25 cellular contexts compared by ENCODE assay signal in genomic region chr22:25765801-25766200, GRCh38. TPM values are rescaled to one million over a fixed set of nuclear protein-coding genes. Genes with fewer than 3 reads are reported as not detected.
DNase-seq lines count a peak whose midpoint lies in the region; ATAC-seq and TF ChIP-seq lines count a peak whose summit lies in the region.
"Had no signal": no experiment of that assay in that cellular context is flagged by ENCODE, and none has a peak within 500 bp of the region (broad histone marks: within the 10 kb centered on the region; RNA-seq: fewer than 3 reads in every experiment).

No MANE protein-coding gene starts in this region.

- intact Hi-C loops in heart left ventricle (cut with DNase I) (no loop called here), right cardiac atrium (cut with DNase I) (no loop called here), Right ventricle myocardium inferior (cut with DNase I) (no loop called here)

- 41 to 52% (median 47%) methylated on average over 4 of the region's 4 CpGs for WGBS in heart left ventricle, 4 donors
- 71% methylated on average over 4 of the region's 4 CpGs for WGBS in right cardiac atrium

- peaks cover 0 to 70% (median 21%) of the 10 kb centered on the region in 9 donors for H3K36me3 ChIP-seq in heart left ventricle
- peaks cover 87% of the 10 kb centered on the region for H3K36me3 ChIP-seq in right atrium auricular region
- H3K36me3 ChIP-seq in skeletal muscle tissue (ENCODE audit: control insufficient read depth in 3 of 3, insufficient read depth in 3 of 3, low read length in 3 of 3): peaks cover 48 to 80% (median 72%) of the 10 kb centered on the region in 3 donors
- H3K36me3 ChIP-seq: BE2C; BLaER1 treated with 17β-estradiol and CSF1 and Interleukin-3, amounts not matched to agents 10 nM and 100 nM had no signal

- H3K27me3 ChIP-seq in heart left ventricle (no peaks in the 10 kb centered on the region), right cardiac atrium (ENCODE audit: control insufficient read depth, insufficient read depth) (no peaks in the 10 kb centered on the region), right atrium auricular region (no peaks in the 10 kb centered on the region), skeletal muscle tissue (ENCODE audit: control insufficient read depth in 3 of 3, insufficient read depth in 3 of 3, low read length in 3 of 3) (no peaks in the 10 kb centered on the region)
- H3K27me3 ChIP-seq: BE2C; BLaER1 treated with 17β-estradiol and CSF1 and Interleukin-3, amounts not matched to agents 10 nM and 100 nM had no signal

- TF ChIP-seq POLR2A in heart left ventricle (IDR thresholded peaks at IDR 0.05): no peak

- ATAC-seq in heart left ventricle (peak in 3 of 4 donors; percentile 21 to 53 (median 25)), right cardiac atrium (no peak), Right ventricle myocardium inferior (no peak)
- ATAC-seq: A549, GM23338, HCT116 had no signal

- H3K4me1 ChIP-seq in heart left ventricle: peaks cover 0 to 41% (median 16%) of the 10 kb centered on the region in 12 donors
- peaks cover 13% of the 10 kb centered on the region for H3K4me1 ChIP-seq in right cardiac atrium (ENCODE audit: control insufficient read depth, insufficient read depth, low read length)
- H3K4me1 ChIP-seq in right atrium auricular region: peaks cover 0 to 28% of the 10 kb centered on the region in 2 donors
- H3K4me1 ChIP-seq in skeletal muscle tissue (ENCODE audit: control insufficient read depth in 3 of 3, insufficient read depth in 3 of 3, low read length in 3 of 3): peaks cover 10 to 32% (median 26%) of the 10 kb centered on the region in 3 donors
- H3K4me1 ChIP-seq: A549, BE2C had no signal

- H3K9ac ChIP-seq in skeletal muscle tissue (ENCODE audit: low read depth in 1 of 3, low read length in 3 of 3): no peak overlapping the region
- H3K9ac ChIP-seq: BLaER1 treated with 17β-estradiol and CSF1 and Interleukin-3, amounts not matched to agents 10 nM and 100 nM had no signal

- H3K27ac ChIP-seq in heart left ventricle (peak overlapping the region in 7 of 12 donors; percentile 2 to 57 (median 34)), right cardiac atrium (ENCODE audit: low read length) (no peak overlapping the region), right atrium auricular region (peak overlapping the region; percentile 6 to 94), skeletal muscle tissue (ENCODE audit: low read depth, low read length) (peak overlapping the region; percentile 20)
- H3K27ac ChIP-seq: A549; BLaER1 treated with 17β-estradiol and CSF1 and Interleukin-3, amounts not matched to agents 10 nM and 100 nM had no signal

- no peak overlapping the region for H3K4me3 ChIP-seq in heart left ventricle
- H3K4me3 ChIP-seq in right cardiac atrium (ENCODE audit: low read length): no peak overlapping the region
- H3K4me3 ChIP-seq in right atrium auricular region: no peak overlapping the region
- H3K4me3 ChIP-seq in skeletal muscle tissue (ENCODE audit: low read length in 3 of 3): no peak overlapping the region
- H3K4me3 ChIP-seq: A549; BLaER1 treated with 17β-estradiol and CSF1 and Interleukin-3, amounts not matched to agents 10 nM and 100 nM; GM23338 had no signal

- H3K9me3 ChIP-seq in heart left ventricle (peaks cover 0 to 14% (median 1%) of the 10 kb centered on the region in 12 donors), right cardiac atrium (ENCODE audit: control insufficient read depth, low read length) (no peaks in the 10 kb centered on the region), right atrium auricular region (peaks cover 5 to 9% of the 10 kb centered on the region in 2 donors), skeletal muscle tissue (ENCODE audit: control insufficient read depth in 3 of 3, low read length in 3 of 3) (no peaks in the 10 kb centered on the region)

- no peak for TF ChIP-seq CTCF in heart left ventricle (IDR thresholded peaks at IDR 0.05)
- no peak for TF ChIP-seq CTCF in right atrium auricular region (IDR thresholded peaks at IDR 0.05)

- DNase-seq in heart left ventricle (peak in 1 of 5 donors; percentile 54), right cardiac atrium (no peak), right atrium auricular region (ENCODE audit: low spot score) (no peak), Right ventricle myocardium inferior (ENCODE audit: missing footprints) (no peak), COR-L47 (lab: John Stamatoyannopoulos, UW) (no peak)
- DNase-seq: 8988T; ACHN; AML-193; BE2C; Calu3; CD4-positive, alpha-beta T cell; CD8-positive, alpha-beta memory T cell; DMS53; DMS79 treated with DMSO at 0.1 percent for 48 hours; GF-D8; H9 had no signal

RNA-seq across cellular contexts. Expression of gene MYO18B, which starts 23.8 kb away (rescaled TPM):
- 100 to 1,000 TPM; 156 to 301 (median 193) TPM for total RNA-seq in heart left ventricle
- polyA plus RNA-seq in heart left ventricle: 100 to 1,000 TPM; 140 to 216 TPM
- total RNA-seq in right cardiac atrium: 100 to 1,000 TPM in 3 of 4 donors, 10 to 100 TPM in 1; 74.5 to 184 (median 123) TPM
- 96.3 TPM for polyA plus RNA-seq in right cardiac atrium
- total RNA-seq in right atrium auricular region: 100 to 1,000 TPM; 119 to 247 TPM
- total RNA-seq in Right ventricle myocardium inferior: 139 TPM
- total RNA-seq in skeletal muscle tissue: 144 TPM
- total RNA-seq: Daoy, G401, H4 had no signal
- polyA plus RNA-seq: CD14-positive monocyte had no signal

Comparison
In these comparisons a context has a peak if more than half of its experiments do, and no peak if none do; other contexts are left out.
1. ATAC-seq: peak in heart left ventricle (3 of 4); none in right cardiac atrium (0 of 2) and Right ventricle myocardium inferior (single experiment).